In genomic region chr13:113153810-113154748, GRCh38 we compare ENCODE assay signal across 8 cellular contexts. TPM values are rescaled to one million over a fixed set of nuclear protein-coding genes. Genes with fewer than 3 reads are reported as not detected.
DNase-seq lines count a peak whose midpoint lies in the region; ATAC-seq and TF ChIP-seq lines count a peak whose summit lies in the region.

No MANE protein-coding gene starts in this region.

- peak overlapping the region; percentile 71 for H3K27ac ChIP-seq in C4-2B
- peak overlapping the region; percentile 94 for H3K27ac ChIP-seq in hepatocyte

- no peaks in the 10 kb centered on the region for H3K27me3 ChIP-seq in hepatocyte

- H3K4me2 ChIP-seq in hepatocyte = peak overlapping the region; percentile 79

- no peaks in the 10 kb centered on the region for H3K9me3 ChIP-seq in hepatocyte (ENCODE audit: low read depth)

- H3K4me3 ChIP-seq in hepatocyte = peak overlapping the region; percentile 0

- H4K20me1 ChIP-seq in hepatocyte (ENCODE audit: insufficient read depth, poor library complexity, severe bottlenecking) = no peaks in the 10 kb centered on the region

- no peak for ATAC-seq in HG03139 (IDR thresholded peaks at IDR 0.05; ENCODE audit: unreplicated experiment)

- peak overlapping the region; percentile 86 for H2AFZ ChIP-seq in hepatocyte

- H3K4me1 ChIP-seq in hepatocyte (ENCODE audit: insufficient read depth) = peaks cover 16% of the 10 kb centered on the region

- no peaks in the 10 kb centered on the region for H3K79me2 ChIP-seq in hepatocyte

- no peaks in the 10 kb centered on the region for H3K9me2 ChIP-seq in hepatocyte (replicated peaks; ENCODE audit: insufficient read depth)

- H3K36me3 ChIP-seq in hepatocyte (replicated peaks; ENCODE audit: insufficient read depth, low read depth) = no peaks in the 10 kb centered on the region

- no peak for TF ChIP-seq CTCF in C4-2B (conservative IDR thresholded peaks at IDR 0.05)
- no peak for TF ChIP-seq CTCF in GM20000 (IDR thresholded peaks at IDR 0.05; ENCODE audit: extremely low read depth, missing control alignments)
- TF ChIP-seq CTCF in hepatocyte (IDR thresholded peaks at IDR 0.05; ENCODE audit: poor library complexity) = no peak

- peak; percentile 87 for DNase-seq in GM20000 (ENCODE audit: low spot score)
- DNase-seq in LHCN-M2 (ENCODE audit: low read depth) = peak; percentile 60
- DNase-seq in T-helper 9 cell = peak; percentile 80
- peak; percentile 81 for DNase-seq in astrocyte of the hippocampus (ENCODE audit: low read depth, low spot score)
- peak; percentile 90 for DNase-seq in hepatocyte (ENCODE audit: low spot score)
- peak; percentile 33 for DNase-seq in renal cortical epithelial cell (ENCODE audit: low read depth)

- WGBS in hepatocyte (ENCODE audit: low lambda C conversion rate, missing lambda C conversion rate) = 13% methylated on average over 18 of the region's 76 CpGs

RNA-seq across cellular contexts. Expression of gene PROZ, which starts 4.4 kb away (rescaled TPM):
- total RNA-seq in LHCN-M2 (2014; rRNA removed) = not detected in 2 replicates
- polyA plus RNA-seq in LHCN-M2 (2012) = 0.07 TPM
- 4.7 and 5.4 TPM in 2 replicates for total RNA-seq in hepatocyte
- 4.7 and 8.0 TPM in 2 replicates for polyA plus RNA-seq in hepatocyte
- total RNA-seq in renal cortical epithelial cell = not detected in 2 replicates

RNA-seq across cellular contexts. Expression of gene F10, which starts 31.5 kb away (rescaled TPM):
- total RNA-seq in LHCN-M2 (2014; rRNA removed) (1.1 and 1.4 TPM in 2 replicates), hepatocyte (127 and 148 TPM in 2 replicates), renal cortical epithelial cell (0.10 and 1.0 TPM in 2 replicates)
- polyA plus RNA-seq in LHCN-M2 (2012) = 5.2 TPM
- polyA plus RNA-seq in hepatocyte = 141 and 143 TPM in 2 replicates

RNA-seq across cellular contexts. Expression of gene F7, which starts 48.5 kb away (rescaled TPM):
- total RNA-seq in LHCN-M2 (2014; rRNA removed) (not detected in 2 replicates), hepatocyte (20.2 and 24.0 TPM in 2 replicates), renal cortical epithelial cell (0.30 TPM in 1 of 2 replicates, not detected in the other)
- polyA plus RNA-seq in LHCN-M2 (2012) = 0.06 TPM
- polyA plus RNA-seq in hepatocyte = 7.0 and 12.6 TPM in 2 replicates

RNA-seq across cellular contexts. Expression of gene PCID2, which starts 54.4 kb away (rescaled TPM):
- 83.8 and 90.8 TPM in 2 replicates for total RNA-seq in LHCN-M2 (2014; rRNA removed)
- 53.5 TPM for polyA plus RNA-seq in LHCN-M2 (2012)
- 55.4 and 64.9 TPM in 2 replicates for total RNA-seq in hepatocyte
- 42.3 and 47.5 TPM in 2 replicates for polyA plus RNA-seq in hepatocyte
- 54.2 and 71.9 TPM in 2 replicates for total RNA-seq in renal cortical epithelial cell

RNA-seq across cellular contexts. Expression of gene CUL4A, which starts 55.3 kb away (rescaled TPM):
- total RNA-seq in LHCN-M2 (2014; rRNA removed) (113 and 190 TPM in 2 replicates), hepatocyte (75.8 and 85.3 TPM in 2 replicates), renal cortical epithelial cell (130 and 156 TPM in 2 replicates)
- 53.0 TPM for polyA plus RNA-seq in LHCN-M2 (2012)
- 51.0 and 52.2 TPM in 2 replicates for polyA plus RNA-seq in hepatocyte

Comparison
In these comparisons a context has a peak if more than half of its experiments do, and no peak if none do; other contexts are left out.
1. DNase-seq: peak in every context shown above with its lines; median percentile 90 in hepatocyte; 87 in GM20000; 81 in astrocyte of the hippocampus; 80 in T-helper 9 cell; 60 in LHCN-M2; 33 in renal cortical epithelial cell.
2. RNA of gene F10, which starts 31.5 kb away (total RNA-seq): 127 to 148 TPM in hepatocyte; 1.1 to 1.4 TPM in LHCN-M2 and 0.10 to 1.0 TPM in renal cortical epithelial cell; every median in the first group is over 10 times any median in the second.
3. RNA of gene F7, which starts 48.5 kb away (total RNA-seq): 20.2 to 24.0 TPM in hepatocyte; 0.30 TPM in renal cortical epithelial cell and not detected in LHCN-M2; every median in the first group is over 10 times any median in the second.